ENCODE assay signal across 1 cellular context in the genomic region with DNA sequence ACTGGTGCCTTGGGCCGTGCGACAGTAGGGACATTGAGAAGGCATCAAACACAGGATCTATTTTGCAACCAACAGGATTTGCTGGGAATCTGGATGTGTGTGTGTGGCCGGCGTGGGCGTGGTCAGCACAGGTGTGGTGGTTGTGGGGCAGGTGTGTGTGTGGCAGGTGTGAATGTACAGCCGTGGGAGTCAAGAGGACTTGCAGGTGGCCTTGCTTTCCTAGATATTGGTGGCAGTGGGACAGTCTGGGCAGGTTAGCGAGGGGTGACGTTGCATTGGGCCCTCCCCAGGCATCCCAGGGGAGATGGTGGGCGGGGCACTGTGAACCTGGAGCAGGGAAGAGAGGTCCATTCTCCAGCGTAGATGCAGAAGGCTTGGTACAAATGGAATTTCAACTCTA.
TF ChIP-seq lines count a peak whose summit lies in the region.

No MANE protein-coding gene starts in this region.

TF ChIP-seq in WTC11, 78 proteins besides CTCF, POLR2A, EP300 and RAD21 (continued from another document):
- TF ChIP-seq, protein P1, sequence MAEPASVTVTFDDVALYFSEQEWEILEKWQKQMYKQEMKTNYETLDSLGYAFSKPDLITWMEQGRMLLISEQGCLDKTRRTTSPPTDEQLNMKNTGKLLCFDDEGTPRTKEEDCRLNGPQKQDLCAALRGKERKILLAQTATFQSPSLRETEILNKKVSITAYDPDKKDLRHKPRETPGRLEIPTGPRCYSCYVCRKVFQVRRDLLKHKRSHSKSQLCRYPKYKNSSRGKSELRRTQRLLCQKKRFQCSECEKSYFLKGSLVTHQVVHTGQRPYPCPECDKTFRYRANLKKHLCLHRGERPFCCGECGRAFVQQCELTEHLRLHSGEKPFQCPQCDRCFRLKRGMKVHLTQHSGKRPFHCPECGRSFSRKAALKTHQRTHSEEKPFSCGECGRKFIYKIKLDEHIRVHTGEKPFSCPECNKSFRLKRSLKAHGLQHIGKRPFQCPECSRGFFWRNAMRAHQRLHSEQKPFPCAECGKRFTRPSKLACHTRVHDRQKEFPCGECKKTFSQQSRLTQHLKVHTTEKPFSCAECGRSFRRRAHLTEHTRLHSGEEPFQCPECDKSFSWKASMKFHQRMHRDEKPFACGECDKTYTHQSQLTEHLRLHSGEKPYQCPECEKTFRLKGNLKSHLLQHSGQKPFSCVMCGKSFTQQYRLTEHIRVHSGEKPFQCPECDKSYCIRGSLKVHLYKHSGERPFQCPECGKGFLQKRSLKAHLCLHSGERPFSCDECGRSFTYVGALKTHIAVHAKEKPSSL (CRISPR knock-in tag; conservative IDR thresholded peaks at IDR 0.05) = no peak
